9 cellular contexts compared by ENCODE assay signal in the genomic region with DNA sequence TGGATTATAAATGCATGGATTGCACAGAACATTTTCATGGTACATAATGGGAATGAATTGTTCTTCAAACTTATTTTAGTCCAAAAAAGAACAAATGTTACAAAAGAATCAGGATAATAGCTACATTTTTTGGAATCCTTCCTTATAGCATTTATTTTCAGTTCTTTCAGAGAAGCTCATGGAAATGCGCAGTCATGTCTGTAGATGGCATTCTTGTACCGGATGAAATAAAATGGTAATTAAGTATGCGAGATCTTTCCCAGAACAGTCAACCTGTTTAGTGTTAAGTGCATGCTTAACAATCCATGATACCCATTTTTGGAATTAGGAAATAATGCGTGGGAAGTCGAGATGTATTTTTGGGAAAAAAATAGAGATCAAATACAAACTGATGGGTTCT. TPM values are rescaled to one million over a fixed set of nuclear protein-coding genes. Genes with fewer than 3 reads are reported as not detected.
A peak's percentile ranks its signal among the peaks of the same experiment; 100 is the strongest.
DNase-seq lines count a peak whose midpoint lies in the region; ATAC-seq and TF ChIP-seq lines count a peak whose summit lies in the region.
"Had no signal": no experiment of that assay in that cellular context is flagged by ENCODE, and none has a peak within 500 bp of the region (broad histone marks: within the 10 kb centered on the region; RNA-seq: fewer than 3 reads in every experiment).

No MANE protein-coding gene starts in this region.

- peaks cover 53% of the 10 kb centered on the region for H3K27me3 Mint-ChIP-seq in CD4-positive, alpha-beta T cell

- no peaks in the 10 kb centered on the region for H3K36me3 ChIP-seq in psoas muscle (ENCODE audit: insufficient read depth in 1 of 2, low read depth in 1 of 2)

- H3K9me3 Mint-ChIP-seq in CD4-positive, alpha-beta T cell = no peaks in the 10 kb centered on the region

- WGBS in psoas muscle, 3 donors = 10 to 16% (median 15%) methylated on average over 5 of the region's 5 CpGs

- no peaks in the 10 kb centered on the region for H3K9me3 ChIP-seq in psoas muscle
- H3K9me3 ChIP-seq in CD4-positive, alpha-beta T cell (ENCODE audit: control insufficient read depth, low read length) = no peaks in the 10 kb centered on the region

- POLR2A ChIA-PET in CD4-positive, alpha-beta T cell (lab: Charles Lee) = no interaction called here

- no peaks in the 10 kb centered on the region for H3K36me3 Mint-ChIP-seq in CD4-positive, alpha-beta T cell (ENCODE audit: low read depth)

- no peak overlapping the region for H3K27ac Mint-ChIP-seq in CD4-positive, alpha-beta T cell

- ATAC-seq in psoas muscle (peak in 1 of 4 donors; percentile 51), HG02884 (IDR thresholded peaks at IDR 0.05; ENCODE audit: unreplicated experiment) (no peak)
- ATAC-seq in CD4-positive, alpha-beta T cell (ENCODE audit: poor library complexity) = no peak

- TF ChIP-seq CTCF in choroid plexus epithelial cell (conservative IDR thresholded peaks at IDR 0.05; ENCODE audit: low read depth, low read length) = peak; percentile 50
- TF ChIP-seq CTCF in psoas muscle (IDR thresholded peaks at IDR 0.05) = peak; percentile 49
- TF ChIP-seq CTCF in CD4-positive, alpha-beta T cell (IDR thresholded peaks at IDR 0.05) = no peak

- no peaks in the 10 kb centered on the region for H3K27me3 ChIP-seq in psoas muscle (ENCODE audit: insufficient read depth in 3 of 3, low read length in 2 of 3)
- peaks cover 28% of the 10 kb centered on the region for H3K27me3 ChIP-seq in CD4-positive, alpha-beta T cell (ENCODE audit: control insufficient read depth, insufficient read depth, low read length)

- no peaks in the 10 kb centered on the region for H3K4me1 ChIP-seq in psoas muscle

- H3K4me3 ChIP-seq in choroid plexus epithelial cell (ENCODE audit: low read depth, low read length) (no peak overlapping the region), psoas muscle (no peak overlapping the region)

- DNase-seq in DMS153 treated with DMSO at 0.1 percent for 48 hours (lab: John Stamatoyannopoulos, UW; ENCODE audit: unreplicated experiment) (peak; percentile 1), DMS153 (lab: John Stamatoyannopoulos, UW) (no peak), NCI-H2227 treated with DMSO at 0.1 percent for 48 hours (lab: John Stamatoyannopoulos, UW) (peak; percentile 29), choroid plexus epithelial cell (ENCODE audit: low read depth) (peak; percentile 62), psoas muscle (no peak), nucleus accumbens (lab: John Stamatoyannopoulos, UW) (no peak)
- no peak for DNase-seq in CD4-positive, alpha-beta T cell
- DNase-seq: activated naive CD4-positive, alpha-beta T cell treated with Interleukin-2 at 50 U/mL for 16 hours had no signal

- CTCF ChIA-PET in CD4-positive, alpha-beta T cell (lab: Charles Lee) = no interaction called here

- H3K4me3 Mint-ChIP-seq in CD4-positive, alpha-beta T cell = no peak overlapping the region

- H3K4me1 Mint-ChIP-seq in CD4-positive, alpha-beta T cell (ENCODE audit: low read depth) = no peaks in the 10 kb centered on the region

- intact Hi-C loops in psoas muscle (cut with DNase I) = loop anchor here in 1 of 2 donors (5.0 kb wide), 1 partner anchor 301 kb away; no protein-coding TSS in a partner anchor
- intact Hi-C loops in CD4-positive, alpha-beta T cell (cut with DNase I, micrococcal nuclease) = loop anchor here in 1 of 2 experiments (10.0 kb wide), 1 partner anchor 303 kb away; no protein-coding TSS in a partner anchor

- H3K27ac ChIP-seq in psoas muscle = no peak overlapping the region
- no peak overlapping the region for H3K27ac ChIP-seq in CD4-positive, alpha-beta T cell (ENCODE audit: low read depth, low read length)

RNA-seq across cellular contexts. Expression of a gene that starts 38.2 kb away (rescaled TPM):
- 1 to 10 TPM; 5.3 to 9.3 (median 6.0) TPM for total RNA-seq in psoas muscle
- 1 to 10 TPM; 2.3 to 4.4 (median 3.9) TPM for polyA plus RNA-seq in psoas muscle
- total RNA-seq in CD4-positive, alpha-beta T cell = 100 to 1,000 TPM; 244 to 247 TPM

Comparison
In these comparisons a context has a peak if more than half of its experiments do, and no peak if none do; other contexts are left out.
1. DNase-seq: peak in DMS153 treated with DMSO at 0.1 percent for 48 hours (single experiment), NCI-H2227 treated with DMSO at 0.1 percent for 48 hours (single experiment) and choroid plexus epithelial cell (single experiment); none in DMS153 (single experiment), psoas muscle (0 of 2), CD4-positive, alpha-beta T cell (0 of 10) and nucleus accumbens (0 of 56).
2. RNA of a gene that starts 38.2 kb away (total RNA-seq): 244 to 247 TPM in CD4-positive, alpha-beta T cell; 5.3 to 9.3 TPM in psoas muscle; every median in the first group is over 10 times any median in the second.